Comparison of ENCODE assay signal across 1 cellular context in the genomic region with DNA sequence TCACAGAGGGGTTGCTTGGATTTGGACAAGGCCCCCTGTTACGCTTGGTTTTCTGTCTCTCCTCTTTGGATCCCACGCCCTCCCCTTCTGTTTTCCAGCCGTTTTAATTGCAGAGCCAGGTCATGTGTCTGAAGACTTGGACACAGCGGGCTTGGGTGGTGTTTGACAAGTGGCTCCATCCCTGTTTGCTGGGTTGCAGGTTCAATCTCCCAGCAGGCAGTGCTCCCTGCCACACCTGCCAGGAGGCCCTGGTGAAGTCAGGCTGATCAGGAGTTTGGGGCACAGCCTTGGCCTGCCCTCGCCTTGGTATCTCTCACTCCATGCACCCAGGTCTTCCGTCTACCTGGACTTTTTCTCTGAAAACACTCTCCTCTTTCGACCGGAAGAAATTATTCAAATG.
TF ChIP-seq lines count a peak whose summit lies in the region.

No MANE protein-coding gene starts in this region.

TF ChIP-seq in IMR-90, 13 proteins besides CTCF, POLR2A, EP300 and RAD21 (continued from another document):
- TF ChIP-seq, protein P1, sequence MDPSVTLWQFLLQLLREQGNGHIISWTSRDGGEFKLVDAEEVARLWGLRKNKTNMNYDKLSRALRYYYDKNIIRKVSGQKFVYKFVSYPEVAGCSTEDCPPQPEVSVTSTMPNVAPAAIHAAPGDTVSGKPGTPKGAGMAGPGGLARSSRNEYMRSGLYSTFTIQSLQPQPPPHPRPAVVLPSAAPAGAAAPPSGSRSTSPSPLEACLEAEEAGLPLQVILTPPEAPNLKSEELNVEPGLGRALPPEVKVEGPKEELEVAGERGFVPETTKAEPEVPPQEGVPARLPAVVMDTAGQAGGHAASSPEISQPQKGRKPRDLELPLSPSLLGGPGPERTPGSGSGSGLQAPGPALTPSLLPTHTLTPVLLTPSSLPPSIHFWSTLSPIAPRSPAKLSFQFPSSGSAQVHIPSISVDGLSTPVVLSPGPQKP (IDR thresholded peaks at IDR 0.05; ENCODE audit: borderline replicate concordance, low read depth, low read length): no peak
- TF ChIP-seq MXI1 (IDR thresholded peaks at IDR 0.05; ENCODE audit: borderline replicate concordance, low read depth, low read length): no peak
- no peak for TF ChIP-seq CHD1 (IDR thresholded peaks at IDR 0.05; ENCODE audit: low read depth, low read length)
- no peak for TF ChIP-seq MAFK (IDR thresholded peaks at IDR 0.05; ENCODE audit: low read depth, low read length)
- no peak for TF ChIP-seq RCOR1 (IDR thresholded peaks at IDR 0.05; ENCODE audit: insufficient replicate concordance, low read length)
- TF ChIP-seq, protein P2, sequence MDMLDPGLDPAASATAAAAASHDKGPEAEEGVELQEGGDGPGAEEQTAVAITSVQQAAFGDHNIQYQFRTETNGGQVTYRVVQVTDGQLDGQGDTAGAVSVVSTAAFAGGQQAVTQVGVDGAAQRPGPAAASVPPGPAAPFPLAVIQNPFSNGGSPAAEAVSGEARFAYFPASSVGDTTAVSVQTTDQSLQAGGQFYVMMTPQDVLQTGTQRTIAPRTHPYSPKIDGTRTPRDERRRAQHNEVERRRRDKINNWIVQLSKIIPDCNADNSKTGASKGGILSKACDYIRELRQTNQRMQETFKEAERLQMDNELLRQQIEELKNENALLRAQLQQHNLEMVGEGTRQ (IDR thresholded peaks at IDR 0.05; ENCODE audit: low read depth, low read length): no peak
TF ChIP-seq in IMR-90: peak in this region for 0.
